ENCODE assay signal across 11 cellular contexts in the genomic region with DNA sequence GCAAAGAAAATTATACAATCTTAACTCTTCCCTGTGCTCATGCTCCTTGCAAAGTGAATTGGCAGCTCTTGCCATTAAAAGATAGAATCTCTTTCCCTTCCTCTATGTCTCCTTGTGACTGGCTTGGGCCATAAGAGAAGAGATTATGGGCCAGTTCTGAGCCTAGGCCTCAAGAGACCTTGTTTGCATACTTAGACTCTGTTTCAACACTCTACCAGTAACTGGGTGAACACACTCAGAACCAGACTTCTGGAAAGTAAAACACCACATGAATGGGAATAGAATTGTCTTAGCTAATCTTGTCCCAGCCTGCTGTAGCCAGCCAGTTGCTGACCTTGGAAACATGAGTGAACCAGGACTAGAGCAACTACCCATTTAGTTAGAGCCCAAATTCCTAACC. TPM values are rescaled to one million over a fixed set of nuclear protein-coding genes. Genes with fewer than 3 reads are reported as not detected.
"Had no signal": no experiment of that assay in that cellular context is flagged by ENCODE, and none has a peak within 500 bp of the region (broad histone marks: within the 10 kb centered on the region; RNA-seq: fewer than 3 reads in every experiment).

No MANE protein-coding gene starts in this region.

- H3K9ac ChIP-seq: GM23248 had no signal

- ATAC-seq: HCT116, HepG2 had no signal

- H3K36me3 ChIP-seq: HAP-1 had no signal

- FAIRE-seq: HepG2 had no signal

- H3K4me3 ChIP-seq: GM23248, HAP-1 had no signal

- DNase-seq: GM23248, GOT3, H7, HFFc6 had no signal

- H3K27ac ChIP-seq: GM23248, HL-60 had no signal

- H3K4me1 ChIP-seq: HAP-1 had no signal

- H2AFZ ChIP-seq: GM23248 had no signal

- H3K9me3 ChIP-seq: HAP-1 had no signal

RNA-seq across cellular contexts. Expression of gene OR6K3, which starts 15.3 kb away (rescaled TPM):
- total RNA-seq: GM23248, H4, H7, HepG2, HFFc6, HT1080 had no signal
- polyA plus RNA-seq: GM23248, HepG2, IgD-negative memory B cell had no signal

RNA-seq across cellular contexts. Expression of gene OR6K6, which starts 18.7 kb away (rescaled TPM):
- total RNA-seq: GM23248, H4, H7, HepG2, HFFc6, HT1080 had no signal
- polyA plus RNA-seq: GM23248, HepG2, IgD-negative memory B cell had no signal

RNA-seq across cellular contexts. Expression of gene OR6K2, which starts 35.4 kb away (rescaled TPM):
- total RNA-seq: GM23248, H4, H7, HepG2, HFFc6, HT1080 had no signal
- polyA plus RNA-seq: GM23248, HepG2, IgD-negative memory B cell had no signal

RNA-seq across cellular contexts. Expression of gene OR6N1, which starts 36.1 kb away (rescaled TPM):
- total RNA-seq: GM23248, H4, H7, HepG2, HFFc6, HT1080 had no signal
- polyA plus RNA-seq: GM23248, HepG2, IgD-negative memory B cell had no signal

RNA-seq across cellular contexts. Expression of gene OR6N2, which starts 45.2 kb away (rescaled TPM):
- total RNA-seq: GM23248, H4, H7, HepG2, HFFc6, HT1080 had no signal
- polyA plus RNA-seq: GM23248, HepG2, IgD-negative memory B cell had no signal
